In genomic region chr14:20499881-20500280, GRCh38 we compare ENCODE assay signal across 1 cellular context.
TF ChIP-seq lines count a peak whose summit lies in the region.

No MANE protein-coding gene starts in this region.

TF ChIP-seq in K562, 482 proteins besides CTCF, POLR2A, EP300 and RAD21:
- TF ChIP-seq, protein P1, sequence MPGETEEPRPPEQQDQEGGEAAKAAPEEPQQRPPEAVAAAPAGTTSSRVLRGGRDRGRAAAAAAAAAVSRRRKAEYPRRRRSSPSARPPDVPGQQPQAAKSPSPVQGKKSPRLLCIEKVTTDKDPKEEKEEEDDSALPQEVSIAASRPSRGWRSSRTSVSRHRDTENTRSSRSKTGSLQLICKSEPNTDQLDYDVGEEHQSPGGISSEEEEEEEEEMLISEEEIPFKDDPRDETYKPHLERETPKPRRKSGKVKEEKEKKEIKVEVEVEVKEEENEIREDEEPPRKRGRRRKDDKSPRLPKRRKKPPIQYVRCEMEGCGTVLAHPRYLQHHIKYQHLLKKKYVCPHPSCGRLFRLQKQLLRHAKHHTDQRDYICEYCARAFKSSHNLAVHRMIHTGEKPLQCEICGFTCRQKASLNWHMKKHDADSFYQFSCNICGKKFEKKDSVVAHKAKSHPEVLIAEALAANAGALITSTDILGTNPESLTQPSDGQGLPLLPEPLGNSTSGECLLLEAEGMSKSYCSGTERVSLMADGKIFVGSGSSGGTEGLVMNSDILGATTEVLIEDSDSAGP (CRISPR knock-in tag; IDR thresholded peaks at IDR 0.05) = no peak
- TF ChIP-seq NFRKB (IDR thresholded peaks at IDR 0.05; ENCODE audit: low read depth) (no peak), ZNF707 (CRISPR knock-in tag; conservative IDR thresholded peaks at IDR 0.05) (no peak), FOXK1 (CRISPR knock-in tag; IDR thresholded peaks at IDR 0.05; ENCODE audit: borderline replicate concordance) (no peak), KLF6 (CRISPR knock-in tag; IDR thresholded peaks at IDR 0.05; ENCODE audit: borderline replicate concordance) (no peak), ZBED1 (IDR thresholded peaks at IDR 0.05) (no peak), ATF4 (CRISPR knock-in tag; IDR thresholded peaks at IDR 0.05) (no peak)
- TF ChIP-seq, protein P2, sequence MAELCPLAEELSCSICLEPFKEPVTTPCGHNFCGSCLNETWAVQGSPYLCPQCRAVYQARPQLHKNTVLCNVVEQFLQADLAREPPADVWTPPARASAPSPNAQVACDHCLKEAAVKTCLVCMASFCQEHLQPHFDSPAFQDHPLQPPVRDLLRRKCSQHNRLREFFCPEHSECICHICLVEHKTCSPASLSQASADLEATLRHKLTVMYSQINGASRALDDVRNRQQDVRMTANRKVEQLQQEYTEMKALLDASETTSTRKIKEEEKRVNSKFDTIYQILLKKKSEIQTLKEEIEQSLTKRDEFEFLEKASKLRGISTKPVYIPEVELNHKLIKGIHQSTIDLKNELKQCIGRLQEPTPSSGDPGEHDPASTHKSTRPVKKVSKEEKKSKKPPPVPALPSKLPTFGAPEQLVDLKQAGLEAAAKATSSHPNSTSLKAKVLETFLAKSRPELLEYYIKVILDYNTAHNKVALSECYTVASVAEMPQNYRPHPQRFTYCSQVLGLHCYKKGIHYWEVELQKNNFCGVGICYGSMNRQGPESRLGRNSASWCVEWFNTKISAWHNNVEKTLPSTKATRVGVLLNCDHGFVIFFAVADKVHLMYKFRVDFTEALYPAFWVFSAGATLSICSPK (IDR thresholded peaks at IDR 0.05; ENCODE audit: borderline replicate concordance) = no peak
